8 cellular contexts compared by ENCODE assay signal in genomic region chr12:128109236-128109635, GRCh38.
"Had no signal": no experiment of that assay in that cellular context is flagged by ENCODE, and none has a peak within 500 bp of the region (broad histone marks: within the 10 kb centered on the region; RNA-seq: fewer than 3 reads in every experiment).

No MANE protein-coding gene starts in this region.

- DNase-seq: GDM1, GF-D8 had no signal

- H3K4me3 ChIP-seq: GM12878 had no signal

- FAIRE-seq: G401.6, GM12878, GM12891, GM12892, GM18507, GM19239 had no signal
